In genomic region chr7:117249696-117250095, GRCh38 we compare ENCODE assay signal across 14 cellular contexts.
"Had no signal": no experiment of that assay in that cellular context is flagged by ENCODE, and none has a peak within 500 bp of the region (broad histone marks: within the 10 kb centered on the region; RNA-seq: fewer than 3 reads in every experiment).

No MANE protein-coding gene starts in this region.

- H3K36me3 Mint-ChIP-seq: memory B cell, natural killer cell had no signal

- H3K4me1 Mint-ChIP-seq: memory B cell, natural killer cell had no signal

- ATAC-seq: activated CD4-positive, CD25-positive, alpha-beta regulatory T cell treated with anti-CD3 and anti-CD28 coated beads, Interleukin-2, amount 50 U/mL, for 24 hours; left ventricle myocardium superior; natural killer cell; right lobe of liver had no signal

- H3K4me3 Mint-ChIP-seq: memory B cell, natural killer cell had no signal

- H3K4me3 ChIP-seq: right lobe of liver had no signal

- H3K36me3 ChIP-seq: right lobe of liver had no signal

- H3K9me3 ChIP-seq: right lobe of liver had no signal

- DNase-seq: activated CD4-positive, alpha-beta T cell treated with anti-CD3 and anti-CD28 coated beads, Interleukin-2, amount 50 U/mL, for 1 hour; activated CD8-positive, alpha-beta memory T cell treated with anti-CD3 and anti-CD28 coated beads for 24 hours; activated gamma-delta T cell treated with Interleukin-2 at 50 U/mL for 16 hours; cerebellar nuclear complex; effector memory CD4-positive, alpha-beta T cell; hippocampal formation; left ventricle myocardium superior; natural killer cell; occipital lobe; right lobe of liver; T-helper 2 cell had no signal

- H3K27ac Mint-ChIP-seq: memory B cell, natural killer cell, progenitor cell of endocrine pancreas had no signal

- H3K27me3 ChIP-seq: right lobe of liver had no signal
